In genomic region chr2:173654896-173655265, GRCh38 we compare ENCODE assay signal across 20 cellular contexts.
DNase-seq lines count a peak whose midpoint lies in the region; ATAC-seq and TF ChIP-seq lines count a peak whose summit lies in the region.
"Had no signal": no experiment of that assay in that cellular context is flagged by ENCODE, and none has a peak within 500 bp of the region (broad histone marks: within the 10 kb centered on the region; RNA-seq: fewer than 3 reads in every experiment).

No MANE protein-coding gene starts in this region.

- H3K27ac ChIP-seq in RWPE2 (ENCODE audit: poor library complexity, severe bottlenecking), result peak overlapping the region; percentile 98
- H3K27ac ChIP-seq in foreskin keratinocyte, result peak overlapping the region; percentile 90
- no peak overlapping the region for H3K27ac ChIP-seq in psoas muscle
- H3K27ac ChIP-seq: C4-2B, GM23248 had no signal

- TF ChIP-seq CTCF in RWPE2 (IDR thresholded peaks at IDR 0.05; ENCODE audit: poor library complexity, severe bottlenecking) (no peak), foreskin keratinocyte (conservative IDR thresholded peaks at IDR 0.05) (no peak), psoas muscle (IDR thresholded peaks at IDR 0.05) (no peak)

- H3K27ac Mint-ChIP-seq in stimulated activated effector memory CD8-positive, alpha-beta T cell treated with anti-CD3 and anti-CD28 coated beads, Interleukin-12 subunit alpha, Interleukin-12 subunit beta, amount 100 ng/mL, for 72 hours, result no peak overlapping the region

- H3K4me1 ChIP-seq in RWPE2 (ENCODE audit: insufficient read depth, poor library complexity, severe bottlenecking) (peaks cover 62% of the 10 kb centered on the region), foreskin keratinocyte (peaks cover 46% of the 10 kb centered on the region), psoas muscle (no peaks in the 10 kb centered on the region)

- H3K4me3 ChIP-seq in RWPE2 (ENCODE audit: severe bottlenecking) (no peak overlapping the region), psoas muscle (no peak overlapping the region)
- H3K4me3 ChIP-seq: GM23248 had no signal

- no peaks in the 10 kb centered on the region for H3K36me3 Mint-ChIP-seq in stimulated activated effector memory CD8-positive, alpha-beta T cell treated with anti-CD3 and anti-CD28 coated beads, Interleukin-12 subunit alpha, Interleukin-12 subunit beta, amount 100 ng/mL, for 72 hours

- ATAC-seq in RWPE2 (ENCODE audit: low read depth) (no peak), foreskin keratinocyte (peak; percentile 36), psoas muscle (no peak), Right ventricle myocardium inferior (no peak), HG02885 (IDR thresholded peaks at IDR 0.05; ENCODE audit: poor library complexity, unreplicated experiment) (no peak)
- peak; percentile 11 for ATAC-seq in stimulated activated effector memory CD8-positive, alpha-beta T cell treated with anti-CD3 and anti-CD28 coated beads, Interleukin-12 subunit alpha, Interleukin-12 subunit beta, amount 100 ng/mL, for 72 hours
- ATAC-seq: HCT116, PC-3 had no signal

- intact Hi-C loops in psoas muscle (cut with DNase I), result no loop called here
- intact Hi-C loops in Right ventricle myocardium inferior (cut with DNase I), result no loop called here

- no peak overlapping the region for H3K4me3 Mint-ChIP-seq in stimulated activated effector memory CD8-positive, alpha-beta T cell treated with anti-CD3 and anti-CD28 coated beads, Interleukin-12 subunit alpha, Interleukin-12 subunit beta, amount 100 ng/mL, for 72 hours

- DNase-seq in ELR (ENCODE audit: low read depth) (peak; percentile 46), RWPE2 (ENCODE audit: low spot score) (no peak), foreskin keratinocyte (peak; percentile 73 to 90), psoas muscle (no peak), Right ventricle myocardium inferior (ENCODE audit: missing footprints) (no peak), NCI-H69 (lab: John Stamatoyannopoulos, UW) (no peak)
- DNase-seq in stimulated activated effector memory CD8-positive, alpha-beta T cell treated with anti-CD3 and anti-CD28 coated beads, Interleukin-12 subunit alpha, Interleukin-12 subunit beta, amount 100 ng/mL, for 72 hours (ENCODE audit: low spot score in 2 of 2), result no peak
- DNase-seq: ACHN, DMS79 treated with DMSO at 0.1 percent for 48 hours, GF-D8, GM23248, KBM-7, MV-4-11, NCI-H1694 treated with DMSO at 0.1 percent for 48 hours, PC-3, Right ventricle myocardium superior, SW 1271 had no signal

- H3K9me3 Mint-ChIP-seq in stimulated activated effector memory CD8-positive, alpha-beta T cell treated with anti-CD3 and anti-CD28 coated beads, Interleukin-12 subunit alpha, Interleukin-12 subunit beta, amount 100 ng/mL, for 72 hours, result no peaks in the 10 kb centered on the region

- H3K4me1 Mint-ChIP-seq in stimulated activated effector memory CD8-positive, alpha-beta T cell treated with anti-CD3 and anti-CD28 coated beads, Interleukin-12 subunit alpha, Interleukin-12 subunit beta, amount 100 ng/mL, for 72 hours, result no peaks in the 10 kb centered on the region

- H3K36me3 ChIP-seq in RWPE2 (ENCODE audit: low read depth), result no peaks in the 10 kb centered on the region
- H3K36me3 ChIP-seq in psoas muscle (ENCODE audit: insufficient read depth in 1 of 2, low read depth in 1 of 2), result no peaks in the 10 kb centered on the region

- no peaks in the 10 kb centered on the region for H3K27me3 ChIP-seq in RWPE2 (ENCODE audit: insufficient read depth, poor library complexity, severe bottlenecking)
- H3K27me3 ChIP-seq in foreskin keratinocyte, result no peaks in the 10 kb centered on the region
- H3K27me3 ChIP-seq in psoas muscle (ENCODE audit: insufficient read depth in 3 of 3, low read length in 2 of 3), result no peaks in the 10 kb centered on the region

- H3K9me3 ChIP-seq in RWPE2 (ENCODE audit: severe bottlenecking) (no peaks in the 10 kb centered on the region), psoas muscle (no peaks in the 10 kb centered on the region)

- WGBS in psoas muscle, 3 donors, result 89 to 94% (median 93%) methylated on average over 5 of the region's 5 CpGs

Comparison
In these comparisons a context has a peak if more than half of its experiments do, and no peak if none do; other contexts are left out.
1. DNase-seq: peak in ELR (single experiment) and foreskin keratinocyte (2 of 2); none in RWPE2 (single experiment), stimulated activated effector memory CD8-positive, alpha-beta T cell treated with anti-CD3 and anti-CD28 coated beads, Interleukin-12 subunit alpha, Interleukin-12 subunit beta, amount 100 ng/mL, for 72 hours (0 of 2), psoas muscle (0 of 2), Right ventricle myocardium inferior (single experiment) and NCI-H69 (single experiment).
2. ATAC-seq: peak in foreskin keratinocyte (single experiment) and stimulated activated effector memory CD8-positive, alpha-beta T cell treated with anti-CD3 and anti-CD28 coated beads, Interleukin-12 subunit alpha, Interleukin-12 subunit beta, amount 100 ng/mL, for 72 hours (single experiment); none in RWPE2 (single experiment), psoas muscle (0 of 4), Right ventricle myocardium inferior (single experiment) and HG02885 (single experiment).